1 cellular context compared by ENCODE assay signal in the genomic region with DNA sequence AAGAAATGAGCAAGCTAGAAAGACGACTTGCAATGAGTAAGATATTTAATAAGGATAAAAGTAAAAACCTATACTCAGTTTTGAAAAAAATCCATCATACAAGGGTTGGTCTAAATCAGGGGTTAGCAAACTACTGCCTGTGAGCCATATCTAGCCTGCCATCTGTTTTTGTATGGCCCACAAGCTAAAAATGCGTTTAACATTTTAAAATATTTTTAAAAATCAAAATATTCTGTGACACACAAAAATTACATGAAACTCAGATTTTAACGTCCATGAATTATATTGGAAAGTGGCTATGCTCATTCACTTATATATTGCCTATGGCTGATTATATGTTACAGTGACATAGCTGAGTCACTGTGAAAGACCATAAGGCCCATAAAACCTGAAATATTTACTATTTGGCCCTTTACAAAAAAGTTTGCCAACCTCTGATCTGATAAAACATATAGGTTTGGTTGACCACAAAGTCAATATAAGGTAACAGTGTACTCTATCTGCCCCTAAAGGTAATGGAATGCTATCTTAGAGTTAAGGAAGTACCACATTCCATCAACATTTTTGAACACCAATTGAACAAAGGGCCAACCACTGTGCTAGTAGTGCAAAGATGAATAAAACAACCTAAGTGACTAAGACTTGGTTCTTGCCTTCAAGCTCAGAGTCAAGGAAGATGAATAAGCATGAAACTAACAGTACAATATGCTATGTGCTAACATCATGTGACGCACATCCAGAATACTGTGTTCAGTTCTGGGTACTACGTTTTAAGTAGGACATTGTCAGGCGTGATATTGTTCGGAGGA.
A peak's percentile ranks its signal among the peaks of the same experiment; 100 is the strongest.
TF ChIP-seq lines count a peak whose summit lies in the region.

No MANE protein-coding gene starts in this region.

TF ChIP-seq in K562, 482 proteins besides CTCF, POLR2A, EP300 and RAD21 (continued from another document and continues in another):
- TF ChIP-seq, protein P1, sequence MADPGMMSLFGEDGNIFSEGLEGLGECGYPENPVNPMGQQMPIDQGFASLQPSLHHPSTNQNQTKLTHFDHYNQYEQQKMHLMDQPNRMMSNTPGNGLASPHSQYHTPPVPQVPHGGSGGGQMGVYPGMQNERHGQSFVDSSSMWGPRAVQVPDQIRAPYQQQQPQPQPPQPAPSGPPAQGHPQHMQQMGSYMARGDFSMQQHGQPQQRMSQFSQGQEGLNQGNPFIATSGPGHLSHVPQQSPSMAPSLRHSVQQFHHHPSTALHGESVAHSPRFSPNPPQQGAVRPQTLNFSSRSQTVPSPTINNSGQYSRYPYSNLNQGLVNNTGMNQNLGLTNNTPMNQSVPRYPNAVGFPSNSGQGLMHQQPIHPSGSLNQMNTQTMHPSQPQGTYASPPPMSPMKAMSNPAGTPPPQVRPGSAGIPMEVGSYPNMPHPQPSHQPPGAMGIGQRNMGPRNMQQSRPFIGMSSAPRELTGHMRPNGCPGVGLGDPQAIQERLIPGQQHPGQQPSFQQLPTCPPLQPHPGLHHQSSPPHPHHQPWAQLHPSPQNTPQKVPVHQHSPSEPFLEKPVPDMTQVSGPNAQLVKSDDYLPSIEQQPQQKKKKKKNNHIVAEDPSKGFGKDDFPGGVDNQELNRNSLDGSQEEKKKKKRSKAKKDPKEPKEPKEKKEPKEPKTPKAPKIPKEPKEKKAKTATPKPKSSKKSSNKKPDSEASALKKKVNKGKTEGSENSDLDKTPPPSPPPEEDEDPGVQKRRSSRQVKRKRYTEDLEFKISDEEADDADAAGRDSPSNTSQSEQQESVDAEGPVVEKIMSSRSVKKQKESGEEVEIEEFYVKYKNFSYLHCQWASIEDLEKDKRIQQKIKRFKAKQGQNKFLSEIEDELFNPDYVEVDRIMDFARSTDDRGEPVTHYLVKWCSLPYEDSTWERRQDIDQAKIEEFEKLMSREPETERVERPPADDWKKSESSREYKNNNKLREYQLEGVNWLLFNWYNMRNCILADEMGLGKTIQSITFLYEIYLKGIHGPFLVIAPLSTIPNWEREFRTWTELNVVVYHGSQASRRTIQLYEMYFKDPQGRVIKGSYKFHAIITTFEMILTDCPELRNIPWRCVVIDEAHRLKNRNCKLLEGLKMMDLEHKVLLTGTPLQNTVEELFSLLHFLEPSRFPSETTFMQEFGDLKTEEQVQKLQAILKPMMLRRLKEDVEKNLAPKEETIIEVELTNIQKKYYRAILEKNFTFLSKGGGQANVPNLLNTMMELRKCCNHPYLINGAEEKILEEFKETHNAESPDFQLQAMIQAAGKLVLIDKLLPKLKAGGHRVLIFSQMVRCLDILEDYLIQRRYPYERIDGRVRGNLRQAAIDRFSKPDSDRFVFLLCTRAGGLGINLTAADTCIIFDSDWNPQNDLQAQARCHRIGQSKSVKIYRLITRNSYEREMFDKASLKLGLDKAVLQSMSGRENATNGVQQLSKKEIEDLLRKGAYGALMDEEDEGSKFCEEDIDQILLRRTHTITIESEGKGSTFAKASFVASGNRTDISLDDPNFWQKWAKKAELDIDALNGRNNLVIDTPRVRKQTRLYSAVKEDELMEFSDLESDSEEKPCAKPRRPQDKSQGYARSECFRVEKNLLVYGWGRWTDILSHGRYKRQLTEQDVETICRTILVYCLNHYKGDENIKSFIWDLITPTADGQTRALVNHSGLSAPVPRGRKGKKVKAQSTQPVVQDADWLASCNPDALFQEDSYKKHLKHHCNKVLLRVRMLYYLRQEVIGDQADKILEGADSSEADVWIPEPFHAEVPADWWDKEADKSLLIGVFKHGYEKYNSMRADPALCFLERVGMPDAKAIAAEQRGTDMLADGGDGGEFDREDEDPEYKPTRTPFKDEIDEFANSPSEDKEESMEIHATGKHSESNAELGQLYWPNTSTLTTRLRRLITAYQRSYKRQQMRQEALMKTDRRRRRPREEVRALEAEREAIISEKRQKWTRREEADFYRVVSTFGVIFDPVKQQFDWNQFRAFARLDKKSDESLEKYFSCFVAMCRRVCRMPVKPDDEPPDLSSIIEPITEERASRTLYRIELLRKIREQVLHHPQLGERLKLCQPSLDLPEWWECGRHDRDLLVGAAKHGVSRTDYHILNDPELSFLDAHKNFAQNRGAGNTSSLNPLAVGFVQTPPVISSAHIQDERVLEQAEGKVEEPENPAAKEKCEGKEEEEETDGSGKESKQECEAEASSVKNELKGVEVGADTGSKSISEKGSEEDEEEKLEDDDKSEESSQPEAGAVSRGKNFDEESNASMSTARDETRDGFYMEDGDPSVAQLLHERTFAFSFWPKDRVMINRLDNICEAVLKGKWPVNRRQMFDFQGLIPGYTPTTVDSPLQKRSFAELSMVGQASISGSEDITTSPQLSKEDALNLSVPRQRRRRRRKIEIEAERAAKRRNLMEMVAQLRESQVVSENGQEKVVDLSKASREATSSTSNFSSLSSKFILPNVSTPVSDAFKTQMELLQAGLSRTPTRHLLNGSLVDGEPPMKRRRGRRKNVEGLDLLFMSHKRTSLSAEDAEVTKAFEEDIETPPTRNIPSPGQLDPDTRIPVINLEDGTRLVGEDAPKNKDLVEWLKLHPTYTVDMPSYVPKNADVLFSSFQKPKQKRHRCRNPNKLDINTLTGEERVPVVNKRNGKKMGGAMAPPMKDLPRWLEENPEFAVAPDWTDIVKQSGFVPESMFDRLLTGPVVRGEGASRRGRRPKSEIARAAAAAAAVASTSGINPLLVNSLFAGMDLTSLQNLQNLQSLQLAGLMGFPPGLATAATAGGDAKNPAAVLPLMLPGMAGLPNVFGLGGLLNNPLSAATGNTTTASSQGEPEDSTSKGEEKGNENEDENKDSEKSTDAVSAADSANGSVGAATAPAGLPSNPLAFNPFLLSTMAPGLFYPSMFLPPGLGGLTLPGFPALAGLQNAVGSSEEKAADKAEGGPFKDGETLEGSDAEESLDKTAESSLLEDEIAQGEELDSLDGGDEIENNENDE (IDR thresholded peaks at IDR 0.05; ENCODE audit: low read depth, low read length) = no peak
- TF ChIP-seq, protein P2, sequence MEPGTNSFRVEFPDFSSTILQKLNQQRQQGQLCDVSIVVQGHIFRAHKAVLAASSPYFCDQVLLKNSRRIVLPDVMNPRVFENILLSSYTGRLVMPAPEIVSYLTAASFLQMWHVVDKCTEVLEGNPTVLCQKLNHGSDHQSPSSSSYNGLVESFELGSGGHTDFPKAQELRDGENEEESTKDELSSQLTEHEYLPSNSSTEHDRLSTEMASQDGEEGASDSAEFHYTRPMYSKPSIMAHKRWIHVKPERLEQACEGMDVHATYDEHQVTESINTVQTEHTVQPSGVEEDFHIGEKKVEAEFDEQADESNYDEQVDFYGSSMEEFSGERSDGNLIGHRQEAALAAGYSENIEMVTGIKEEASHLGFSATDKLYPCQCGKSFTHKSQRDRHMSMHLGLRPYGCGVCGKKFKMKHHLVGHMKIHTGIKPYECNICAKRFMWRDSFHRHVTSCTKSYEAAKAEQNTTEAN (CRISPR knock-in tag; IDR thresholded peaks at IDR 0.05) = no peak
- 0 out of 2 replicates have a peak, but pooled peaks have one; percentile 11 for TF ChIP-seq GATAD2B (IDR thresholded peaks at IDR 0.05; ENCODE audit: borderline replicate concordance)
- TF ChIP-seq ATF7 (IDR thresholded peaks at IDR 0.05) = no peak
- no peak for TF ChIP-seq ZNF583 (CRISPR knock-in tag; IDR thresholded peaks at IDR 0.05)
- no peak for TF ChIP-seq GTF2F1 (IDR thresholded peaks at IDR 0.05; ENCODE audit: low read depth, low read length)
- no peak for TF ChIP-seq JUN (IDR thresholded peaks at IDR 0.05; ENCODE audit: borderline replicate concordance, low read depth, low read length)
- TF ChIP-seq JUN (CRISPR knock-in tag; IDR thresholded peaks at IDR 0.05; ENCODE audit: borderline replicate concordance) = no peak
- TF ChIP-seq ELF1 (tag; IDR thresholded peaks at IDR 0.05) = no peak
- 0 out of 4 replicates have a peak, but pooled peaks of 1 of the 2 experiments have one; percentile 24 for TF ChIP-seq FOXK2 (conservative IDR thresholded peaks at IDR 0.05 in 1 of 2, IDR thresholded peaks at IDR 0.05 in 1 of 2; ENCODE audit: low read depth in 2 of 2)
- no peak for TF ChIP-seq ZBTB33 (CRISPR knock-in tag; IDR thresholded peaks at IDR 0.05)
- TF ChIP-seq ZC3H4 (CRISPR knock-in tag; IDR thresholded peaks at IDR 0.05; ENCODE audit: borderline replicate concordance) = no peak
- TF ChIP-seq PYGO2 (tag; IDR thresholded peaks at IDR 0.05) = no peak
- 0 out of 4 replicates have a peak, but pooled peaks of 1 of the 2 experiments have one; percentile 5 for TF ChIP-seq MAZ (CRISPR knock-in tag; conservative IDR thresholded peaks at IDR 0.05 in 1 of 2, IDR thresholded peaks at IDR 0.05 in 1 of 2)
- TF ChIP-seq, protein P3, sequence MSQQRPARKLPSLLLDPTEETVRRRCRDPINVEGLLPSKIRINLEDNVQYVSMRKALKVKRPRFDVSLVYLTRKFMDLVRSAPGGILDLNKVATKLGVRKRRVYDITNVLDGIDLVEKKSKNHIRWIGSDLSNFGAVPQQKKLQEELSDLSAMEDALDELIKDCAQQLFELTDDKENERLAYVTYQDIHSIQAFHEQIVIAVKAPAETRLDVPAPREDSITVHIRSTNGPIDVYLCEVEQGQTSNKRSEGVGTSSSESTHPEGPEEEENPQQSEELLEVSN (IDR thresholded peaks at IDR 0.05; ENCODE audit: borderline replicate concordance in 1 of 2, extremely low read depth in 1 of 2, insufficient read depth in 1 of 2, insufficient read length in 1 of 2, low read depth in 1 of 2, low read length in 1 of 2, poor library complexity in 1 of 2, severe bottlenecking in 1 of 2) = no peak
- TF ChIP-seq, protein P4, sequence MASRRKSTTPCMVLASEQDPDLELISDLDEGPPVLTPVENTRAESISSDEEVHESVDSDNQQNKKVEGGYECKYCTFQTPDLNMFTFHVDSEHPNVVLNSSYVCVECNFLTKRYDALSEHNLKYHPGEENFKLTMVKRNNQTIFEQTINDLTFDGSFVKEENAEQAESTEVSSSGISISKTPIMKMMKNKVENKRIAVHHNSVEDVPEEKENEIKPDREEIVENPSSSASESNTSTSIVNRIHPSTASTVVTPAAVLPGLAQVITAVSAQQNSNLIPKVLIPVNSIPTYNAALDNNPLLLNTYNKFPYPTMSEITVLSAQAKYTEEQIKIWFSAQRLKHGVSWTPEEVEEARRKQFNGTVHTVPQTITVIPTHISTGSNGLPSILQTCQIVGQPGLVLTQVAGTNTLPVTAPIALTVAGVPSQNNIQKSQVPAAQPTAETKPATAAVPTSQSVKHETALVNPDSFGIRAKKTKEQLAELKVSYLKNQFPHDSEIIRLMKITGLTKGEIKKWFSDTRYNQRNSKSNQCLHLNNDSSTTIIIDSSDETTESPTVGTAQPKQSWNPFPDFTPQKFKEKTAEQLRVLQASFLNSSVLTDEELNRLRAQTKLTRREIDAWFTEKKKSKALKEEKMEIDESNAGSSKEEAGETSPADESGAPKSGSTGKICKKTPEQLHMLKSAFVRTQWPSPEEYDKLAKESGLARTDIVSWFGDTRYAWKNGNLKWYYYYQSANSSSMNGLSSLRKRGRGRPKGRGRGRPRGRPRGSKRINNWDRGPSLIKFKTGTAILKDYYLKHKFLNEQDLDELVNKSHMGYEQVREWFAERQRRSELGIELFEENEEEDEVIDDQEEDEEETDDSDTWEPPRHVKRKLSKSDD (conservative IDR thresholded peaks at IDR 0.05; ENCODE audit: low read length) = no peak
- TF ChIP-seq NR2C1 (IDR thresholded peaks at IDR 0.05) = no peak
- TF ChIP-seq NR2C1 (tag; IDR thresholded peaks at IDR 0.05) = no peak
- TF ChIP-seq FOXJ2 (tag; IDR thresholded peaks at IDR 0.05) = no peak
- TF ChIP-seq HDGF (IDR thresholded peaks at IDR 0.05) = no peak
- TF ChIP-seq ZNF280A (IDR thresholded peaks at IDR 0.05; ENCODE audit: low read depth, partially characterized antibody) = no peak
- TF ChIP-seq BCOR (IDR thresholded peaks at IDR 0.05) = no peak
- TF ChIP-seq, protein P5, sequence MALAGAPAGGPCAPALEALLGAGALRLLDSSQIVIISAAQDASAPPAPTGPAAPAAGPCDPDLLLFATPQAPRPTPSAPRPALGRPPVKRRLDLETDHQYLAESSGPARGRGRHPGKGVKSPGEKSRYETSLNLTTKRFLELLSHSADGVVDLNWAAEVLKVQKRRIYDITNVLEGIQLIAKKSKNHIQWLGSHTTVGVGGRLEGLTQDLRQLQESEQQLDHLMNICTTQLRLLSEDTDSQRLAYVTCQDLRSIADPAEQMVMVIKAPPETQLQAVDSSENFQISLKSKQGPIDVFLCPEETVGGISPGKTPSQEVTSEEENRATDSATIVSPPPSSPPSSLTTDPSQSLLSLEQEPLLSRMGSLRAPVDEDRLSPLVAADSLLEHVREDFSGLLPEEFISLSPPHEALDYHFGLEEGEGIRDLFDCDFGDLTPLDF (CRISPR knock-in tag; IDR thresholded peaks at IDR 0.05) = no peak
- TF ChIP-seq ZNF431 (CRISPR knock-in tag; IDR thresholded peaks at IDR 0.05) = no peak
- no peak for TF ChIP-seq ZNF165 (CRISPR knock-in tag; IDR thresholded peaks at IDR 0.05; ENCODE audit: borderline replicate concordance)
- TF ChIP-seq JUND (IDR thresholded peaks at IDR 0.05; ENCODE audit: borderline replicate concordance, low read depth, low read length) = 0 out of 2 replicates have a peak, but pooled peaks have one; percentile 3
- TF ChIP-seq JUND (tag; IDR thresholded peaks at IDR 0.05; ENCODE audit: borderline replicate concordance, low read depth, low read length) = peak; percentile 44; the same call in 2 of the 3 replicates
- TF ChIP-seq, protein P6, sequence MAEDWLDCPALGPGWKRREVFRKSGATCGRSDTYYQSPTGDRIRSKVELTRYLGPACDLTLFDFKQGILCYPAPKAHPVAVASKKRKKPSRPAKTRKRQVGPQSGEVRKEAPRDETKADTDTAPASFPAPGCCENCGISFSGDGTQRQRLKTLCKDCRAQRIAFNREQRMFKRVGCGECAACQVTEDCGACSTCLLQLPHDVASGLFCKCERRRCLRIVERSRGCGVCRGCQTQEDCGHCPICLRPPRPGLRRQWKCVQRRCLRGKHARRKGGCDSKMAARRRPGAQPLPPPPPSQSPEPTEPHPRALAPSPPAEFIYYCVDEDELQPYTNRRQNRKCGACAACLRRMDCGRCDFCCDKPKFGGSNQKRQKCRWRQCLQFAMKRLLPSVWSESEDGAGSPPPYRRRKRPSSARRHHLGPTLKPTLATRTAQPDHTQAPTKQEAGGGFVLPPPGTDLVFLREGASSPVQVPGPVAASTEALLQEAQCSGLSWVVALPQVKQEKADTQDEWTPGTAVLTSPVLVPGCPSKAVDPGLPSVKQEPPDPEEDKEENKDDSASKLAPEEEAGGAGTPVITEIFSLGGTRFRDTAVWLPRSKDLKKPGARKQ (CRISPR knock-in tag; IDR thresholded peaks at IDR 0.05) = no peak
